ENCODE assay signal across 8 cellular contexts in the genomic region with DNA sequence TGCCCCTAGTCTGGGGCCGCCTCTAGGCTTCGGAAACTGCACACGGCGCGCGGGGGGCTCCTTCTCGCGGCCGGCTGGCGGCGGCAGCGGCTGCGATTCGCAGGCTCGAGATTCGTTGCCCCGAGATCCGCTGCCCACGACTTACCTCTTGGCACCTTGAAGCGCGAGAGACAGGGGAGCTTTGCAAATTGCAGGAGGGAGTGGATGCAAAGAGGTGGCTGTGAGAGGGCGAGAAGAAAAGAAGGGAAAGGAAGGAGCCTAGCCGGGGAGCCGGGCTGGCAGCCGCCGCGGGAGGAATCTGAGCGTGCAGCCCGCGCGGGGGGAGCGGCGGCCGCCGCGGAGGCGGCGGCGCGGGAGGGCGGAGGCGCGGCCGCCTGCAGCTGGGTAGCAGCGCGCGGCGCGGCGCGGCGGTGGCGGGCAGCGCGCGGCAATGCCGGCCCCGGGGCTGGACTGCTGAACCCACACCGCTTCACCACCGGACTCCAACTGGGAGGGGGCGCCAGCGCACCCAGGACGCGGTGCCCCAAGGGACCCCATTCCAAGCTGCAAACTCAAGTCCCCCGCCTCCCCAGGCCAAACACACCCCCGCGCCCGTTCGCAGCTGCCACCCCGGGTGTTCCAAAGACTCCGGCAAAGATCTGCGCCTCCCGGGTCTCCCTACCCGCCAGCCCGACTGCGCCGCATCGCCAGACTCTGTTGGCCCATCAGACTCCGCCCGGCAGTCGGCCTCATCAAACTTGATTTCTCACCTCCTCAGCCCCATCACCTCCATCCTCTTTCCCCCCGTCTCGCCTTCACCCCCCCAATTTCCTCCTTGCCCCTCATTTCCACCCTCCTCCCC. TPM values are rescaled to one million over a fixed set of nuclear protein-coding genes. Genes with fewer than 3 reads are reported as not detected.
DNase-seq lines count a peak whose midpoint lies in the region; ATAC-seq and TF ChIP-seq lines count a peak whose summit lies in the region.

No MANE protein-coding gene starts in this region.

- H3K27me3 Mint-ChIP-seq in GM23338 (ENCODE audit: insufficient read depth, low read depth, poor library complexity): peaks cover 62% of the 10 kb centered on the region
- H3K27me3 Mint-ChIP-seq in naive thymus-derived CD8-positive, alpha-beta T cell: peaks cover 0 to 24% (median 0%) of the 10 kb centered on the region in 5 donors

- ATAC-seq in GM23338 (peak; percentile 8), HG02588 (IDR thresholded peaks at IDR 0.05; ENCODE audit: unreplicated experiment) (no peak)
- ATAC-seq in naive thymus-derived CD8-positive, alpha-beta T cell: peak; percentile 34 to 43

- H3K4me3 ChIP-seq in AG04450 (ENCODE audit: low read depth, low read length): peak overlapping the region; percentile 94
- peak overlapping the region; percentile 90 for H3K4me3 ChIP-seq in GM23338
- peak overlapping the region; percentile 93 for H3K4me3 ChIP-seq in fibroblast of pulmonary artery (replicated peaks; ENCODE audit: low read depth, low read length)

- peak overlapping the region; percentile 86 for H3K4me3 Mint-ChIP-seq in GM23338
- H3K4me3 Mint-ChIP-seq in naive thymus-derived CD8-positive, alpha-beta T cell: peak overlapping the region; percentile 93 to 99 (median 96)

- H3K4me1 Mint-ChIP-seq in GM23338: peaks cover 27% of the 10 kb centered on the region
- peaks cover 19 to 53% (median 42%) of the 10 kb centered on the region in 4 donors for H3K4me1 Mint-ChIP-seq in naive thymus-derived CD8-positive, alpha-beta T cell

- H3K9me3 Mint-ChIP-seq in GM23338: no peaks in the 10 kb centered on the region
- no peaks in the 10 kb centered on the region for H3K9me3 Mint-ChIP-seq in naive thymus-derived CD8-positive, alpha-beta T cell

- no peak overlapping the region for H3K27ac Mint-ChIP-seq in GM23338
- H3K27ac Mint-ChIP-seq in naive thymus-derived CD8-positive, alpha-beta T cell: peak overlapping the region; percentile 86 to 99 (median 95)

- H4K20me1 ChIP-seq in GM23338 (replicated peaks; ENCODE audit: insufficient read depth): no peaks in the 10 kb centered on the region

- H3K36me3 ChIP-seq in GM23338 (ENCODE audit: insufficient read depth): no peaks in the 10 kb centered on the region

- H3K4me1 ChIP-seq in GM23338 (ENCODE audit: insufficient read depth): peaks cover 33% of the 10 kb centered on the region

- TF ChIP-seq CTCF in AG04450 (IDR thresholded peaks at IDR 0.05; ENCODE audit: low read depth, low read length) (peak; percentile 55), GM23338 (conservative IDR thresholded peaks at IDR 0.05; ENCODE audit: low read depth in 2 of 2) (peak in 1 of 2 experiments; percentile 42; a peak in 2 of 4 replicates), fibroblast of pulmonary artery (IDR thresholded peaks at IDR 0.05; ENCODE audit: low read length, missing control alignments) (peak; percentile 35)

- H3K9me3 ChIP-seq in AG04450 (ENCODE audit: control insufficient read depth, insufficient read depth, low read length): no peaks in the 10 kb centered on the region; the same call in 1 of the 2 replicates

- DNase-seq in AG04450 (ENCODE audit: low read depth, low spot score): no peak
- DNase-seq in GM23338 (ENCODE audit: low spot score): peak; percentile 57
- DNase-seq in OCI-M1 (lab: John Stamatoyannopoulos, UW): peak; percentile 79
- DNase-seq in activated T-helper 9 cell treated with anti-CD3 and anti-CD28 coated beads, Interleukin-2, amount 50 U/mL, for 16 hours (ENCODE audit: low read depth): peak; percentile 53
- peak; percentile 75 for DNase-seq in fibroblast of pulmonary artery (ENCODE audit: low read depth)
- peak; percentile 21 to 67 (median 50) for DNase-seq in naive thymus-derived CD8-positive, alpha-beta T cell
- peak in 38 of 49 donors; percentile 28 to 80 (median 56) for DNase-seq in substantia nigra (lab: John Stamatoyannopoulos, UW)

- H3K27me3 ChIP-seq in AG04450 (ENCODE audit: control insufficient read depth, insufficient read depth, low read length): no peaks in the 10 kb centered on the region
- peaks cover 98% of the 10 kb centered on the region for H3K27me3 ChIP-seq in GM23338 (ENCODE audit: insufficient read depth)

- H3F3A ChIP-seq in GM23338 (replicated peaks; ENCODE audit: low read depth): no peaks in the 10 kb centered on the region

- H3K4me2 ChIP-seq in GM23338: peak overlapping the region; percentile 94

- H2AFZ ChIP-seq in GM23338: peak overlapping the region; percentile 98

- H3K9me2 ChIP-seq in GM23338 (ENCODE audit: insufficient read depth): no peaks in the 10 kb centered on the region

- H3K27ac ChIP-seq in AG04450 (ENCODE audit: low read depth, low read length): peak overlapping the region; percentile 75
- no peak overlapping the region for H3K27ac ChIP-seq in GM23338 (ENCODE audit: low read depth)
- peak overlapping the region; percentile 59 for H3K27ac ChIP-seq in substantia nigra (ENCODE audit: low read depth, low read length, poor library complexity, severe bottlenecking)

- CTCF ChIA-PET in AG04450 (lab: Charles Lee): interaction anchor here (0.7 to 3.2 kb wide), 7 partner anchors 15 to 791 kb away, joined by 3 to 10 read pairs (median 5); no protein-coding TSS in a partner anchor

- POLR2A ChIA-PET in AG04450 (lab: Yijun Ruan, JAX): interaction anchor here (0.9 to 1.6 kb wide), 3 partner anchors 44 to 293 kb away, joined by 3 to 4 read pairs (median 3); partner anchors contain the start of gene SUPT3H
- POLR2A ChIA-PET in naive thymus-derived CD8-positive, alpha-beta T cell (lab: Charles Lee): interaction anchor here (0.6 to 3.6 kb wide), 15 partner anchors 15 to 766 kb away, joined by 3 to 24 read pairs (median 4); partner anchors contain the start of gene SUPT3H

- no peaks in the 10 kb centered on the region; the same call in 2 of the 3 replicates for H3K36me3 Mint-ChIP-seq in GM23338 (ENCODE audit: low read depth)
- no peaks in the 10 kb centered on the region for H3K36me3 Mint-ChIP-seq in naive thymus-derived CD8-positive, alpha-beta T cell

- H3K79me2 ChIP-seq in GM23338 (replicated peaks; ENCODE audit: insufficient read depth): no peaks in the 10 kb centered on the region

TF ChIP-seq in GM23338, 12 proteins besides CTCF, POLR2A, EP300 and RAD21:
- TF ChIP-seq EZH2 (IDR thresholded peaks at IDR 0.05; ENCODE audit: low read depth, unreplicated experiment) (peak; percentile 73), STAT1 (IDR thresholded peaks at IDR 0.05; ENCODE audit: unreplicated experiment) (no peak), EZH2phosphoT487 (IDR thresholded peaks at IDR 0.05; ENCODE audit: unreplicated experiment) (peak; percentile 43)
- TF ChIP-seq, protein P1, sequence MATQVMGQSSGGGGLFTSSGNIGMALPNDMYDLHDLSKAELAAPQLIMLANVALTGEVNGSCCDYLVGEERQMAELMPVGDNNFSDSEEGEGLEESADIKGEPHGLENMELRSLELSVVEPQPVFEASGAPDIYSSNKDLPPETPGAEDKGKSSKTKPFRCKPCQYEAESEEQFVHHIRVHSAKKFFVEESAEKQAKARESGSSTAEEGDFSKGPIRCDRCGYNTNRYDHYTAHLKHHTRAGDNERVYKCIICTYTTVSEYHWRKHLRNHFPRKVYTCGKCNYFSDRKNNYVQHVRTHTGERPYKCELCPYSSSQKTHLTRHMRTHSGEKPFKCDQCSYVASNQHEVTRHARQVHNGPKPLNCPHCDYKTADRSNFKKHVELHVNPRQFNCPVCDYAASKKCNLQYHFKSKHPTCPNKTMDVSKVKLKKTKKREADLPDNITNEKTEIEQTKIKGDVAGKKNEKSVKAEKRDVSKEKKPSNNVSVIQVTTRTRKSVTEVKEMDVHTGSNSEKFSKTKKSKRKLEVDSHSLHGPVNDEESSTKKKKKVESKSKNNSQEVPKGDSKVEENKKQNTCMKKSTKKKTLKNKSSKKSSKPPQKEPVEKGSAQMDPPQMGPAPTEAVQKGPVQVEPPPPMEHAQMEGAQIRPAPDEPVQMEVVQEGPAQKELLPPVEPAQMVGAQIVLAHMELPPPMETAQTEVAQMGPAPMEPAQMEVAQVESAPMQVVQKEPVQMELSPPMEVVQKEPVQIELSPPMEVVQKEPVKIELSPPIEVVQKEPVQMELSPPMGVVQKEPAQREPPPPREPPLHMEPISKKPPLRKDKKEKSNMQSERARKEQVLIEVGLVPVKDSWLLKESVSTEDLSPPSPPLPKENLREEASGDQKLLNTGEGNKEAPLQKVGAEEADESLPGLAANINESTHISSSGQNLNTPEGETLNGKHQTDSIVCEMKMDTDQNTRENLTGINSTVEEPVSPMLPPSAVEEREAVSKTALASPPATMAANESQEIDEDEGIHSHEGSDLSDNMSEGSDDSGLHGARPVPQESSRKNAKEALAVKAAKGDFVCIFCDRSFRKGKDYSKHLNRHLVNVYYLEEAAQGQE (IDR thresholded peaks at IDR 0.05; ENCODE audit: unreplicated experiment): no peak
TF ChIP-seq in GM23338: peak in this region for 2.

RNA-seq across cellular contexts. Expression of gene SUPT3H, which starts 44.2 kb away (rescaled TPM):
- polyA plus RNA-seq in AG04450 (2011; rRNA removed) (6.0 and 8.7 TPM in 2 replicates), GM23338 (2016; fragmentation: Nextera tagmentation; extraction: Ambion mirVana) (23.2 and 30.1 TPM in 2 replicates)
- 13.1 and 13.8 TPM in 2 replicates for polyA minus RNA-seq in AG04450 (2011; rRNA and poly(A)+ RNA removed)
- total RNA-seq in GM23338 (2014; rRNA removed; shearing (Covaris generic)): 11.4 and 19.0 TPM in 2 replicates
- total RNA-seq in naive thymus-derived CD8-positive, alpha-beta T cell: 10 to 100 TPM; 19.4 to 20.6 TPM
- polyA plus RNA-seq in naive thymus-derived CD8-positive, alpha-beta T cell: 10 to 100 TPM; 16.9 to 20.8 (median 20.0) TPM
